In genomic region chr13:45219938-45220375, GRCh38 we compare ENCODE assay signal across 1 cellular context.
A peak's percentile ranks its signal among the peaks of the same experiment; 100 is the strongest.
TF ChIP-seq lines count a peak whose summit lies in the region.

No MANE protein-coding gene starts in this region.

TF ChIP-seq in HEK293, 187 proteins besides CTCF, POLR2A, EP300 and RAD21 (continued from another document):
- TF ChIP-seq ZNF19 (tag by site-specific recombination; IDR thresholded peaks at IDR 0.05; ENCODE audit: low read depth) (no peak), ZNF404 (tag by site-specific recombination; IDR thresholded peaks at IDR 0.05) (no peak), ZNF658 (tag by site-specific recombination; IDR thresholded peaks at IDR 0.05) (no peak), ZBTB1 (tag by site-specific recombination; IDR thresholded peaks at IDR 0.05) (0 out of 2 replicates have a peak, but pooled peaks have one; percentile 55), ZNF366 (tag by site-specific recombination; conservative IDR thresholded peaks at IDR 0.05) (no peak), ZNF155 (tag by site-specific recombination; IDR thresholded peaks at IDR 0.05) (no peak), TRIM28 (IDR thresholded peaks at IDR 0.05; ENCODE audit: borderline replicate concordance, low read length) (no peak), ZNF239 (tag by site-specific recombination; IDR thresholded peaks at IDR 0.05) (no peak), ZBTB17 (tag by site-specific recombination; IDR thresholded peaks at IDR 0.05) (no peak), ZNF514 (tag by site-specific recombination; IDR thresholded peaks at IDR 0.05) (no peak), SP7 (tag by site-specific recombination; IDR thresholded peaks at IDR 0.05) (peak; percentile 88), EGR2 (tag by site-specific recombination; IDR thresholded peaks at IDR 0.05; ENCODE audit: low read depth) (no peak), ZIC2 (tag by site-specific recombination; IDR thresholded peaks at IDR 0.05) (no peak), ZNF214 (tag by site-specific recombination; IDR thresholded peaks at IDR 0.05; ENCODE audit: borderline replicate concordance) (no peak), KLF8 (tag by site-specific recombination; IDR thresholded peaks at IDR 0.05) (0 out of 2 replicates have a peak, but pooled peaks have one; percentile 36), ZNF292 (tag by site-specific recombination; IDR thresholded peaks at IDR 0.05; ENCODE audit: borderline replicate concordance, low read depth) (no peak), IKZF3 (tag by site-specific recombination; IDR thresholded peaks at IDR 0.05) (peak; percentile 50), ZFHX2 (tag by site-specific recombination; conservative IDR thresholded peaks at IDR 0.05) (no peak), ZNF394 (tag by site-specific recombination; IDR thresholded peaks at IDR 0.05; ENCODE audit: borderline replicate concordance) (no peak; the same call in 1 of the 2 replicates), ZNF341 (tag by site-specific recombination; IDR thresholded peaks at IDR 0.05; ENCODE audit: low read depth) (no peak), ZNF121 (tag by site-specific recombination; IDR thresholded peaks at IDR 0.05) (no peak), ZNF354C (tag by site-specific recombination; IDR thresholded peaks at IDR 0.05; ENCODE audit: borderline replicate concordance, low read depth) (no peak), ZNF626 (tag by site-specific recombination; IDR thresholded peaks at IDR 0.05) (no peak), HOXC10 (CRISPR knock-in tag; IDR thresholded peaks at IDR 0.05) (no peak), ZNF555 (tag by site-specific recombination; conservative IDR thresholded peaks at IDR 0.05) (no peak), ZSCAN16 (tag by site-specific recombination; IDR thresholded peaks at IDR 0.05) (no peak), ZBTB21 (tag by site-specific recombination; IDR thresholded peaks at IDR 0.05) (no peak), ZNF112 (tag by site-specific recombination; IDR thresholded peaks at IDR 0.05) (no peak), ZNF639 (tag by site-specific recombination; IDR thresholded peaks at IDR 0.05) (peak; percentile 80), ZNF558 (tag by site-specific recombination; IDR thresholded peaks at IDR 0.05) (no peak)
- TF ChIP-seq, protein P1, sequence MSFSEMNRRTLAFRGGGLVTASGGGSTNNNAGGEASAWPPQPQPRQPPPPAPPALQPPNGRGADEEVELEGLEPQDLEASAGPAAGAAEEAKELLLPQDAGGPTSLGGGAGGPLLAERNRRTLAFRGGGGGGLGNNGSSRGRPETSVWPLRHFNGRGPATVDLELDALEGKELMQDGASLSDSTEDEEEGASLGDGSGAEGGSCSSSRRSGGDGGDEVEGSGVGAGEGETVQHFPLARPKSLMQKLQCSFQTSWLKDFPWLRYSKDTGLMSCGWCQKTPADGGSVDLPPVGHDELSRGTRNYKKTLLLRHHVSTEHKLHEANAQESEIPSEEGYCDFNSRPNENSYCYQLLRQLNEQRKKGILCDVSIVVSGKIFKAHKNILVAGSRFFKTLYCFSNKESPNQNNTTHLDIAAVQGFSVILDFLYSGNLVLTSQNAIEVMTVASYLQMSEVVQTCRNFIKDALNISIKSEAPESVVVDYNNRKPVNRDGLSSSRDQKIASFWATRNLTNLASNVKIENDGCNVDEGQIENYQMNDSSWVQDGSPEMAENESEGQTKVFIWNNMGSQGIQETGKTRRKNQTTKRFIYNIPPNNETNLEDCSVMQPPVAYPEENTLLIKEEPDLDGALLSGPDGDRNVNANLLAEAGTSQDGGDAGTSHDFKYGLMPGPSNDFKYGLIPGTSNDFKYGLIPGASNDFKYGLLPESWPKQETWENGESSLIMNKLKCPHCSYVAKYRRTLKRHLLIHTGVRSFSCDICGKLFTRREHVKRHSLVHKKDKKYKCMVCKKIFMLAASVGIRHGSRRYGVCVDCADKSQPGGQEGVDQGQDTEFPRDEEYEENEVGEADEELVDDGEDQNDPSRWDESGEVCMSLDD (tag by site-specific recombination; IDR thresholded peaks at IDR 0.05): no peak
- TF ChIP-seq, protein P2, sequence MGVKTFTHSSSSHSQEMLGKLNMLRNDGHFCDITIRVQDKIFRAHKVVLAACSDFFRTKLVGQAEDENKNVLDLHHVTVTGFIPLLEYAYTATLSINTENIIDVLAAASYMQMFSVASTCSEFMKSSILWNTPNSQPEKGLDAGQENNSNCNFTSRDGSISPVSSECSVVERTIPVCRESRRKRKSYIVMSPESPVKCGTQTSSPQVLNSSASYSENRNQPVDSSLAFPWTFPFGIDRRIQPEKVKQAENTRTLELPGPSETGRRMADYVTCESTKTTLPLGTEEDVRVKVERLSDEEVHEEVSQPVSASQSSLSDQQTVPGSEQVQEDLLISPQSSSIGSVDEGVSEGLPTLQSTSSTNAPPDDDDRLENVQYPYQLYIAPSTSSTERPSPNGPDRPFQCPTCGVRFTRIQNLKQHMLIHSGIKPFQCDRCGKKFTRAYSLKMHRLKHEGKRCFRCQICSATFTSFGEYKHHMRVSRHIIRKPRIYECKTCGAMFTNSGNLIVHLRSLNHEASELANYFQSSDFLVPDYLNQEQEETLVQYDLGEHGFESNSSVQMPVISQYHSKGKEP (tag by site-specific recombination; IDR thresholded peaks at IDR 0.05): peak; percentile 27; the same call in 1 of the 2 replicates
- TF ChIP-seq, protein P3, sequence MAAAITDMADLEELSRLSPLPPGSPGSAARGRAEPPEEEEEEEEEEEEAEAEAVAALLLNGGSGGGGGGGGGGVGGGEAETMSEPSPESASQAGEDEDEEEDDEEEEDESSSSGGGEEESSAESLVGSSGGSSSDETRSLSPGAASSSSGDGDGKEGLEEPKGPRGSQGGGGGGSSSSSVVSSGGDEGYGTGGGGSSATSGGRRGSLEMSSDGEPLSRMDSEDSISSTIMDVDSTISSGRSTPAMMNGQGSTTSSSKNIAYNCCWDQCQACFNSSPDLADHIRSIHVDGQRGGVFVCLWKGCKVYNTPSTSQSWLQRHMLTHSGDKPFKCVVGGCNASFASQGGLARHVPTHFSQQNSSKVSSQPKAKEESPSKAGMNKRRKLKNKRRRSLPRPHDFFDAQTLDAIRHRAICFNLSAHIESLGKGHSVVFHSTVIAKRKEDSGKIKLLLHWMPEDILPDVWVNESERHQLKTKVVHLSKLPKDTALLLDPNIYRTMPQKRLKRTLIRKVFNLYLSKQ (tag by site-specific recombination; IDR thresholded peaks at IDR 0.05; ENCODE audit: borderline replicate concordance): no peak
- TF ChIP-seq, protein P4, sequence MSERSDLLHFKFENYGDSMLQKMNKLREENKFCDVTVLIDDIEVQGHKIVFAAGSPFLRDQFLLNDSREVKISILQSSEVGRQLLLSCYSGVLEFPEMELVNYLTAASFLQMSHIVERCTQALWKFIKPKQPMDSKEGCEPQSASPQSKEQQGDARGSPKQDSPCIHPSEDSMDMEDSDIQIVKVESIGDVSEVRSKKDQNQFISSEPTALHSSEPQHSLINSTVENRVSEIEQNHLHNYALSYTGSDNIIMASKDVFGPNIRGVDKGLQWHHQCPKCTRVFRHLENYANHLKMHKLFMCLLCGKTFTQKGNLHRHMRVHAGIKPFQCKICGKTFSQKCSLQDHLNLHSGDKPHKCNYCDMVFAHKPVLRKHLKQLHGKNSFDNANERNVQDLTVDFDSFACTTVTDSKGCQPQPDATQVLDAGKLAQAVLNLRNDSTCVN (tag by site-specific recombination; optimal IDR thresholded peaks at IDR 0.05): no peak
- TF ChIP-seq, protein P5, sequence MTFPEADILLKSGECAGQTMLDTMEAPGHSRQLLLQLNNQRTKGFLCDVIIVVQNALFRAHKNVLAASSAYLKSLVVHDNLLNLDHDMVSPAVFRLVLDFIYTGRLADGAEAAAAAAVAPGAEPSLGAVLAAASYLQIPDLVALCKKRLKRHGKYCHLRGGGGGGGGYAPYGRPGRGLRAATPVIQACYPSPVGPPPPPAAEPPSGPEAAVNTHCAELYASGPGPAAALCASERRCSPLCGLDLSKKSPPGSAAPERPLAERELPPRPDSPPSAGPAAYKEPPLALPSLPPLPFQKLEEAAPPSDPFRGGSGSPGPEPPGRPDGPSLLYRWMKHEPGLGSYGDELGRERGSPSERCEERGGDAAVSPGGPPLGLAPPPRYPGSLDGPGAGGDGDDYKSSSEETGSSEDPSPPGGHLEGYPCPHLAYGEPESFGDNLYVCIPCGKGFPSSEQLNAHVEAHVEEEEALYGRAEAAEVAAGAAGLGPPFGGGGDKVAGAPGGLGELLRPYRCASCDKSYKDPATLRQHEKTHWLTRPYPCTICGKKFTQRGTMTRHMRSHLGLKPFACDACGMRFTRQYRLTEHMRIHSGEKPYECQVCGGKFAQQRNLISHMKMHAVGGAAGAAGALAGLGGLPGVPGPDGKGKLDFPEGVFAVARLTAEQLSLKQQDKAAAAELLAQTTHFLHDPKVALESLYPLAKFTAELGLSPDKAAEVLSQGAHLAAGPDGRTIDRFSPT (tag by site-specific recombination; IDR thresholded peaks at IDR 0.05): no peak
- TF ChIP-seq, protein P6, sequence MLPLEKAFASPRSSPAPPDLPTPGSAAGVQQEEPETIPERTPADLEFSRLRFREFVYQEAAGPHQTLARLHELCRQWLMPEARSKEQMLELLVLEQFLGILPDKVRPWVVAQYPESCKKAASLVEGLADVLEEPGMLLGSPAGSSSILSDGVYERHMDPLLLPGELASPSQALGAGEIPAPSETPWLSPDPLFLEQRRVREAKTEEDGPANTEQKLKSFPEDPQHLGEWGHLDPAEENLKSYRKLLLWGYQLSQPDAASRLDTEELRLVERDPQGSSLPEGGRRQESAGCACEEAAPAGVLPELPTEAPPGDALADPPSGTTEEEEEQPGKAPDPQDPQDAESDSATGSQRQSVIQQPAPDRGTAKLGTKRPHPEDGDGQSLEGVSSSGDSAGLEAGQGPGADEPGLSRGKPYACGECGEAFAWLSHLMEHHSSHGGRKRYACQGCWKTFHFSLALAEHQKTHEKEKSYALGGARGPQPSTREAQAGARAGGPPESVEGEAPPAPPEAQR (tag by site-specific recombination; IDR thresholded peaks at IDR 0.05): no peak
- TF ChIP-seq, protein P7, sequence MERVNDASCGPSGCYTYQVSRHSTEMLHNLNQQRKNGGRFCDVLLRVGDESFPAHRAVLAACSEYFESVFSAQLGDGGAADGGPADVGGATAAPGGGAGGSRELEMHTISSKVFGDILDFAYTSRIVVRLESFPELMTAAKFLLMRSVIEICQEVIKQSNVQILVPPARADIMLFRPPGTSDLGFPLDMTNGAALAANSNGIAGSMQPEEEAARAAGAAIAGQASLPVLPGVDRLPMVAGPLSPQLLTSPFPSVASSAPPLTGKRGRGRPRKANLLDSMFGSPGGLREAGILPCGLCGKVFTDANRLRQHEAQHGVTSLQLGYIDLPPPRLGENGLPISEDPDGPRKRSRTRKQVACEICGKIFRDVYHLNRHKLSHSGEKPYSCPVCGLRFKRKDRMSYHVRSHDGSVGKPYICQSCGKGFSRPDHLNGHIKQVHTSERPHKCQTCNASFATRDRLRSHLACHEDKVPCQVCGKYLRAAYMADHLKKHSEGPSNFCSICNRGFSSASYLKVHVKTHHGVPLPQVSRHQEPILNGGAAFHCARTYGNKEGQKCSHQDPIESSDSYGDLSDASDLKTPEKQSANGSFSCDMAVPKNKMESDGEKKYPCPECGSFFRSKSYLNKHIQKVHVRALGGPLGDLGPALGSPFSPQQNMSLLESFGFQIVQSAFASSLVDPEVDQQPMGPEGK (tag by site-specific recombination; IDR thresholded peaks at IDR 0.05): peak; percentile 44; the same call in 1 of the 2 replicates
